In the genomic region with DNA sequence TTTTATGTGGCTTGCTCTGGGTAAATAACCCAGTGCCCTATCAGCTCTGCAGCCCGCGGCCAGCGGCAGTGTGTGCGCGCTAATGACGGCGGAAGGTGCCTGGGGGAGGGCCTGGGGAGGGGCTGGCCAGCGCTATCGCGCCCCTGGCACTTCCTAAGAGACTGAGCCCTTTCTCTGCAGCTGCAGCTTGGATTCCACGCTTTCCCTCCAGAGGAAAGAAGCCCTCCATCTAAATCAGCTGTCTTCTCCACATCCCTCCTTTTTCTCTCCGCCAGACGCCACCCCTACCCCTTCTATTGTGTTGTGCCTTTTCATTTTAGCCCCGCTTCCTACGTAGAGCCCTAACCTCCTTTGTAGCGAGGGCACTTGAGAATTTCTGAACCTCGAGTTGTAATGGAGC, we compare ENCODE assay signal across 8 cellular contexts. TPM values are rescaled to one million over a fixed set of nuclear protein-coding genes. Genes with fewer than 3 reads are reported as not detected.
DNase-seq lines count a peak whose midpoint lies in the region.

No MANE protein-coding gene starts in this region.

- H3K27me3 ChIP-seq in skeletal muscle tissue (ENCODE audit: control insufficient read depth in 3 of 3, insufficient read depth in 3 of 3, low read length in 3 of 3), result peaks cover 7 to 22% (median 18%) of the 10 kb centered on the region in 3 donors

- no peaks in the 10 kb centered on the region for H3K36me3 Mint-ChIP-seq in activated naive CD8-positive, alpha-beta T cell
- no peaks in the 10 kb centered on the region for H3K36me3 Mint-ChIP-seq in activated naive CD8-positive, alpha-beta T cell treated with anti-CD3 and anti-CD28 coated beads for 36 hours

- peaks cover 34% of the 10 kb centered on the region for H3K27me3 Mint-ChIP-seq in activated naive CD8-positive, alpha-beta T cell
- H3K27me3 Mint-ChIP-seq in activated naive CD8-positive, alpha-beta T cell treated with anti-CD3 and anti-CD28 coated beads for 36 hours, result peaks cover 52% of the 10 kb centered on the region

- H3K4me1 Mint-ChIP-seq in activated naive CD8-positive, alpha-beta T cell (ENCODE audit: low read depth), result peaks cover 21% of the 10 kb centered on the region
- peaks cover 16% of the 10 kb centered on the region for H3K4me1 Mint-ChIP-seq in activated naive CD8-positive, alpha-beta T cell treated with anti-CD3 and anti-CD28 coated beads for 36 hours

- no peak overlapping the region for H3K27ac ChIP-seq in skeletal muscle tissue (ENCODE audit: low read depth, low read length)

- peak overlapping the region; percentile 64 to 81 (median 74) for H3K4me3 ChIP-seq in skeletal muscle tissue (ENCODE audit: low read length in 3 of 3)

- no peak overlapping the region for H3K9ac ChIP-seq in skeletal muscle tissue (ENCODE audit: low read depth in 1 of 3, low read length in 3 of 3)

- no peak overlapping the region for H3K27ac Mint-ChIP-seq in activated naive CD8-positive, alpha-beta T cell
- no peak overlapping the region for H3K27ac Mint-ChIP-seq in activated naive CD8-positive, alpha-beta T cell treated with anti-CD3 and anti-CD28 coated beads for 36 hours

- intact Hi-C loops in head of caudate nucleus (cut with DNase I), result no loop called here

- H3K9me3 Mint-ChIP-seq in activated naive CD8-positive, alpha-beta T cell (ENCODE audit: low read depth), result no peaks in the 10 kb centered on the region
- peaks cover 3% of the 10 kb centered on the region for H3K9me3 Mint-ChIP-seq in activated naive CD8-positive, alpha-beta T cell treated with anti-CD3 and anti-CD28 coated beads for 36 hours

- H3K36me3 ChIP-seq in skeletal muscle tissue (ENCODE audit: control insufficient read depth in 3 of 3, insufficient read depth in 3 of 3, low read length in 3 of 3), result no peaks in the 10 kb centered on the region

- no peak for DNase-seq in activated naive CD8-positive, alpha-beta T cell treated with anti-CD3 and anti-CD28 coated beads for 36 hours
- peak; percentile 27 for DNase-seq in SW480 (ENCODE audit: low spot score)
- DNase-seq in head of caudate nucleus, result peak in 25 of 42 donors; percentile 1 to 58 (median 16)
- no peak for DNase-seq in AG08396 (ENCODE audit: low spot score)
- DNase-seq in germinal center (ENCODE audit: low spot score), result no peak
- DNase-seq in LoVo (ENCODE audit: low spot score), result no peak

- H3K4me3 Mint-ChIP-seq in activated naive CD8-positive, alpha-beta T cell, result peak overlapping the region; percentile 85
- no peak overlapping the region for H3K4me3 Mint-ChIP-seq in activated naive CD8-positive, alpha-beta T cell treated with anti-CD3 and anti-CD28 coated beads for 36 hours

- H3K9me3 ChIP-seq in skeletal muscle tissue (ENCODE audit: control insufficient read depth in 3 of 3, low read length in 3 of 3), result peaks cover 0 to 2% (median 0%) of the 10 kb centered on the region in 3 donors

- peaks cover 8 to 14% (median 9%) of the 10 kb centered on the region in 3 donors for H3K4me1 ChIP-seq in skeletal muscle tissue (ENCODE audit: control insufficient read depth in 3 of 3, insufficient read depth in 3 of 3, low read length in 3 of 3)

RNA-seq across cellular contexts. Expression of gene RAB3C, which starts 0.9 kb away (rescaled TPM):
- not detected for total RNA-seq in activated naive CD8-positive, alpha-beta T cell treated with anti-CD3 and anti-CD28 coated beads for 36 hours
- 0.52 TPM for total RNA-seq in skeletal muscle tissue

Comparison
In these comparisons a context has a peak if more than half of its experiments do, and no peak if none do; other contexts are left out.
1. DNase-seq: peak in SW480 (single experiment) and head of caudate nucleus (25 of 42); none in activated naive CD8-positive, alpha-beta T cell treated with anti-CD3 and anti-CD28 coated beads for 36 hours (single experiment), AG08396 (single experiment), germinal center (single experiment) and LoVo (single experiment).